ENCODE assay signal across 18 cellular contexts in genomic region chrY:19015854-19016253, GRCh38.
DNase-seq lines count a peak whose midpoint lies in the region; ATAC-seq and TF ChIP-seq lines count a peak whose summit lies in the region.
"Had no signal": no experiment of that assay in that cellular context is flagged by ENCODE, and none has a peak within 500 bp of the region (broad histone marks: within the 10 kb centered on the region; RNA-seq: fewer than 3 reads in every experiment).

No MANE protein-coding gene starts in this region.

- ATAC-seq in HG02588 (IDR thresholded peaks at IDR 0.05; ENCODE audit: unreplicated experiment) (no peak), HG02981 (IDR thresholded peaks at IDR 0.05; ENCODE audit: unreplicated experiment) (no peak), GM18868 (IDR thresholded peaks at IDR 0.05; ENCODE audit: unreplicated experiment) (no peak)
- ATAC-seq: activated T-cell treated with anti-CD3 and anti-CD28 coated beads, Interleukin-2, amount 50 U/mL, for 72 hours; heart right ventricle had no signal

- H3K36me3 ChIP-seq in BJ (ENCODE audit: control insufficient read depth, insufficient read depth, low read length) = no peaks in the 10 kb centered on the region
- H3K36me3 ChIP-seq in MG63 = no peaks in the 10 kb centered on the region
- H3K36me3 ChIP-seq: esophagus muscularis mucosa, heart right ventricle, uterus had no signal

- no peak for DNase-seq in BJ (ENCODE audit: low read depth)
- peak; percentile 1 for DNase-seq in GM10248 (ENCODE audit: extremely low spot score)
- peak; percentile 26 for DNase-seq in MG63
- peak; percentile 12 for DNase-seq in fibroblast of pulmonary artery (ENCODE audit: low read depth)
- DNase-seq in inferior parietal cortex (ENCODE audit: extremely low spot score) = no peak
- DNase-seq: activated CD4-positive, alpha-beta T cell treated with anti-CD3 and anti-CD28 coated beads for 48 hours; activated T-cell treated with anti-CD3 and anti-CD28 coated beads, Interleukin-2, amount 50 U/mL, for 72 hours; heart right ventricle; kidney; MM.1S; NK-92 treated with Interleukin-12 subunit alpha and Interleukin-12 subunit beta, amount 100 ng/mL, for 24 hours; SHP77 treated with DMSO at 0.1 percent for 48 hours; stimulated activated naive CD4-positive, alpha-beta T cell treated with Interleukin-2 at 50 U/mL for 16 hours; uterus had no signal

- no peaks in the 10 kb centered on the region for H3K27me3 ChIP-seq in BJ (ENCODE audit: control insufficient read depth, insufficient read depth, low read length)
- H3K27me3 ChIP-seq in MG63 = no peaks in the 10 kb centered on the region
- H3K27me3 ChIP-seq: esophagus muscularis mucosa, heart right ventricle, uterus had no signal

- 0 out of 2 replicates have a peak, but pooled peaks have one; percentile 10 for TF ChIP-seq CTCF in BJ (IDR thresholded peaks at IDR 0.05; ENCODE audit: insufficient read depth, low read depth, low read length)
- no peak for TF ChIP-seq CTCF in GM10248 (IDR thresholded peaks at IDR 0.05; ENCODE audit: control extremely low read depth, extremely low read depth, low read depth, missing control alignments)
- peak; percentile 25 for TF ChIP-seq CTCF in fibroblast of pulmonary artery (IDR thresholded peaks at IDR 0.05; ENCODE audit: low read length, missing control alignments)

- no peaks in the 10 kb centered on the region for H3K9me3 ChIP-seq in MG63
- H3K9me3 ChIP-seq: esophagus muscularis mucosa, heart right ventricle, uterus had no signal

- H3K4me3 ChIP-seq in BJ (ENCODE audit: low read depth, low read length) (no peak overlapping the region), MG63 (no peak overlapping the region), fibroblast of pulmonary artery (replicated peaks; ENCODE audit: low read depth, low read length) (no peak overlapping the region)
- H3K4me3 ChIP-seq: esophagus muscularis mucosa, heart right ventricle, uterus had no signal

- CTCF ChIA-PET in BJ (lab: Yijun Ruan, JAX) = interaction anchor here (0.9 kb wide), 1 partner anchor 18 kb away, joined by 3 read pairs; no protein-coding TSS in a partner anchor
- CTCF ChIA-PET in GM10248 (lab: Yijun Ruan, JAX) = no interaction called here

- POLR2A ChIA-PET in BJ (lab: Charles Lee) (no interaction called here), GM10248 (lab: Yijun Ruan, JAX) (no interaction called here)

Comparison
In these comparisons a context has a peak if more than half of its experiments do, and no peak if none do; other contexts are left out.
1. DNase-seq: peak in GM10248 (single experiment), MG63 (single experiment) and fibroblast of pulmonary artery (single experiment); none in BJ (single experiment) and inferior parietal cortex (single experiment).